1 cellular context compared by ENCODE assay signal in genomic region chr19:50005428-50005827, GRCh38.
TF ChIP-seq lines count a peak whose summit lies in the region.

No MANE protein-coding gene starts in this region.

TF ChIP-seq in IMR-90, 13 proteins besides CTCF, POLR2A, EP300 and RAD21:
- TF ChIP-seq RFX5 (IDR thresholded peaks at IDR 0.05; ENCODE audit: low read depth, low read length) (no peak), FOS (IDR thresholded peaks at IDR 0.05; ENCODE audit: low read depth, low read length) (no peak), USF2 (IDR thresholded peaks at IDR 0.05; ENCODE audit: low read depth, low read length) (no peak), CEBPB (IDR thresholded peaks at IDR 0.05; ENCODE audit: low read depth, low read length) (no peak), NFE2L2 (IDR thresholded peaks at IDR 0.05; ENCODE audit: low read depth, low read length) (no peak), CHD1 (IDR thresholded peaks at IDR 0.05; ENCODE audit: low read depth, low read length) (no peak), MAFK (IDR thresholded peaks at IDR 0.05; ENCODE audit: low read depth, low read length) (no peak), MAZ (IDR thresholded peaks at IDR 0.05; ENCODE audit: borderline replicate concordance, low read depth, low read length) (no peak), BHLHE40 (IDR thresholded peaks at IDR 0.05; ENCODE audit: low read depth, low read length) (no peak), MXI1 (IDR thresholded peaks at IDR 0.05; ENCODE audit: borderline replicate concordance, low read depth, low read length) (no peak), SMC3 (IDR thresholded peaks at IDR 0.05; ENCODE audit: low read depth, low read length) (no peak), RCOR1 (IDR thresholded peaks at IDR 0.05; ENCODE audit: insufficient replicate concordance, low read length) (no peak)
- TF ChIP-seq, protein P1, sequence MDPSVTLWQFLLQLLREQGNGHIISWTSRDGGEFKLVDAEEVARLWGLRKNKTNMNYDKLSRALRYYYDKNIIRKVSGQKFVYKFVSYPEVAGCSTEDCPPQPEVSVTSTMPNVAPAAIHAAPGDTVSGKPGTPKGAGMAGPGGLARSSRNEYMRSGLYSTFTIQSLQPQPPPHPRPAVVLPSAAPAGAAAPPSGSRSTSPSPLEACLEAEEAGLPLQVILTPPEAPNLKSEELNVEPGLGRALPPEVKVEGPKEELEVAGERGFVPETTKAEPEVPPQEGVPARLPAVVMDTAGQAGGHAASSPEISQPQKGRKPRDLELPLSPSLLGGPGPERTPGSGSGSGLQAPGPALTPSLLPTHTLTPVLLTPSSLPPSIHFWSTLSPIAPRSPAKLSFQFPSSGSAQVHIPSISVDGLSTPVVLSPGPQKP (IDR thresholded peaks at IDR 0.05; ENCODE audit: borderline replicate concordance, low read depth, low read length) = no peak
